In genomic region chr17:77281024-77281903, GRCh38 we compare ENCODE assay signal across 8 cellular contexts.
DNase-seq lines count a peak whose midpoint lies in the region; ATAC-seq and TF ChIP-seq lines count a peak whose summit lies in the region.

No MANE protein-coding gene starts in this region.

- POLR2A ChIA-PET in CD4-positive, alpha-beta memory T cell (lab: Charles Lee; ENCODE audit: partially characterized antibody): no interaction called here

- in situ Hi-C loops in gastrocnemius medialis (cut with MboI; ENCODE audit: low sequenced_read_pairs in 4 of 4): no loop called here

- peak overlapping the region; percentile 66 to 82 (median 76) for H3K4me3 Mint-ChIP-seq in CD4-positive, alpha-beta memory T cell

- H3K27ac ChIP-seq in CD4-positive, alpha-beta memory T cell (ENCODE audit: low read depth, low read length): no peak overlapping the region
- H3K27ac ChIP-seq in HUES48 (ENCODE audit: low read depth, low read length): no peak overlapping the region
- H3K27ac ChIP-seq in SJSA1: no peak overlapping the region
- no peak overlapping the region for H3K27ac ChIP-seq in right atrium auricular region
- H3K27ac ChIP-seq in gastrocnemius medialis: peak overlapping the region in 3 of 4 donors; percentile 47 to 64 (median 51)

- CTCF ChIA-PET in CD4-positive, alpha-beta memory T cell (lab: Charles Lee; ENCODE audit: partially characterized antibody): no interaction called here

- peak; percentile 56 to 78 (median 71) for DNase-seq in CD4-positive, alpha-beta memory T cell
- DNase-seq in SJSA1 (ENCODE audit: low read depth in 1 of 2, low spot score in 2 of 2) (no peak), right atrium auricular region (ENCODE audit: low spot score) (no peak), gastrocnemius medialis (peak in 1 of 2 donors; percentile 53)
- peak; percentile 67 to 81 for DNase-seq in activated naive CD4-positive, alpha-beta T cell treated with anti-CD3 and anti-CD28 coated beads, Interleukin-2, amount 50 U/mL, for 72 hours (ENCODE audit: low spot score in 2 of 2)

- TF ChIP-seq CTCF in right atrium auricular region (IDR thresholded peaks at IDR 0.05): peak in 1 of 2 donors; percentile 41
- TF ChIP-seq CTCF in gastrocnemius medialis (IDR thresholded peaks at IDR 0.05 in 4 of 5, conservative IDR thresholded peaks at IDR 0.05 in 1 of 5): peak in 3 of 5 experiments; percentile 57 to 66 (median 59)

- peaks cover 4% of the 10 kb centered on the region for H3K27me3 ChIP-seq in CD4-positive, alpha-beta memory T cell (ENCODE audit: insufficient read depth, low read length)
- H3K27me3 ChIP-seq in HUES48 (ENCODE audit: control insufficient read depth, insufficient read depth, low read length) (peaks cover 22% of the 10 kb centered on the region), SJSA1 (replicated peaks) (no peaks in the 10 kb centered on the region), right atrium auricular region (no peaks in the 10 kb centered on the region), gastrocnemius medialis (peaks cover 0 to 3% (median 0%) of the 10 kb centered on the region in 3 donors)

- H3K36me3 ChIP-seq in CD4-positive, alpha-beta memory T cell (ENCODE audit: insufficient read depth, low read length): no peaks in the 10 kb centered on the region
- H3K36me3 ChIP-seq in HUES48 (ENCODE audit: control insufficient read depth, insufficient read depth, low read length): no peaks in the 10 kb centered on the region
- no peaks in the 10 kb centered on the region for H3K36me3 ChIP-seq in SJSA1
- H3K36me3 ChIP-seq in right atrium auricular region: no peaks in the 10 kb centered on the region
- no peaks in the 10 kb centered on the region for H3K36me3 ChIP-seq in gastrocnemius medialis

- ATAC-seq in GM19463 (IDR thresholded peaks at IDR 0.05; ENCODE audit: unreplicated experiment): peak; percentile 68
- ATAC-seq in activated naive CD4-positive, alpha-beta T cell treated with anti-CD3 and anti-CD28 coated beads, Interleukin-2, amount 50 U/mL, for 72 hours: peak; percentile 90 to 95
- peak; percentile 80 to 84 for ATAC-seq in gastrocnemius medialis
- no peak for ATAC-seq in HG03469 (IDR thresholded peaks at IDR 0.05; ENCODE audit: unreplicated experiment)

- peaks cover 0 to 10% of the 10 kb centered on the region in 2 donors for H3K36me3 Mint-ChIP-seq in CD4-positive, alpha-beta memory T cell
- H3K36me3 Mint-ChIP-seq in activated naive CD4-positive, alpha-beta T cell treated with anti-CD3 and anti-CD28 coated beads, Interleukin-2, amount 50 U/mL, for 72 hours: no peaks in the 10 kb centered on the region

- peak overlapping the region in 3 of 7 donors; percentile 92 to 98 (median 94) for H3K27ac Mint-ChIP-seq in CD4-positive, alpha-beta memory T cell
- peak overlapping the region; percentile 67 to 82 for H3K27ac Mint-ChIP-seq in activated naive CD4-positive, alpha-beta T cell treated with anti-CD3 and anti-CD28 coated beads, Interleukin-2, amount 50 U/mL, for 72 hours

- no peaks in the 10 kb centered on the region for H3K9me3 ChIP-seq in CD4-positive, alpha-beta memory T cell (ENCODE audit: control insufficient read depth in 1 of 2, low read length in 2 of 2)
- H3K9me3 ChIP-seq in HUES48 (ENCODE audit: control insufficient read depth, insufficient read depth, low read length) (no peaks in the 10 kb centered on the region), SJSA1 (replicated peaks) (no peaks in the 10 kb centered on the region), right atrium auricular region (no peaks in the 10 kb centered on the region), gastrocnemius medialis (no peaks in the 10 kb centered on the region)

- intact Hi-C loops in CD4-positive, alpha-beta memory T cell (cut with micrococcal nuclease): no loop called here
- intact Hi-C loops in gastrocnemius medialis (cut with DNase I; ENCODE audit: low total_unique reads): loop anchor here (2.0 kb wide), 2 partner anchors 50 to 214 kb away; no protein-coding TSS in a partner anchor

- peaks cover 0 to 16% (median 0%) of the 10 kb centered on the region in 8 donors for H3K9me3 Mint-ChIP-seq in CD4-positive, alpha-beta memory T cell
- H3K9me3 Mint-ChIP-seq in activated naive CD4-positive, alpha-beta T cell treated with anti-CD3 and anti-CD28 coated beads, Interleukin-2, amount 50 U/mL, for 72 hours: no peaks in the 10 kb centered on the region

- peaks cover 19% of the 10 kb centered on the region for H3K4me1 ChIP-seq in CD4-positive, alpha-beta memory T cell (ENCODE audit: insufficient read depth, low read length)
- peaks cover 26% of the 10 kb centered on the region for H3K4me1 ChIP-seq in HUES48 (ENCODE audit: control insufficient read depth, insufficient read depth, low read length)
- H3K4me1 ChIP-seq in SJSA1 (replicated peaks): peaks cover 48% of the 10 kb centered on the region
- H3K4me1 ChIP-seq in right atrium auricular region: peaks cover 0 to 36% of the 10 kb centered on the region in 2 donors
- peaks cover 26 to 28% of the 10 kb centered on the region in 2 donors for H3K4me1 ChIP-seq in gastrocnemius medialis

- H3K27me3 Mint-ChIP-seq in CD4-positive, alpha-beta memory T cell: peaks cover 6 to 18% of the 10 kb centered on the region in 2 donors

- TF ChIP-seq POLR2A in gastrocnemius medialis (IDR thresholded peaks at IDR 0.05): peak in 1 of 2 donors; percentile 26

- peaks cover 8 to 18% (median 14%) of the 10 kb centered on the region in 4 donors for H3K4me1 Mint-ChIP-seq in CD4-positive, alpha-beta memory T cell

- H3K9ac ChIP-seq in HUES48 (ENCODE audit: low read depth, low read length): peak overlapping the region; percentile 63; the same call in 1 of the 2 replicates

- H3K4me3 ChIP-seq in CD4-positive, alpha-beta memory T cell (ENCODE audit: low read length in 2 of 2): peak overlapping the region in 1 of 2 donors; percentile 51
- H3K4me3 ChIP-seq in HUES48 (ENCODE audit: low read depth, low read length) (peak overlapping the region; percentile 88), SJSA1 (peak overlapping the region; percentile 41), right atrium auricular region (peak overlapping the region; percentile 44 to 57), gastrocnemius medialis (peak overlapping the region; percentile 63 to 70 (median 68))

Comparison
In these comparisons a context has a peak if more than half of its experiments do, and no peak if none do; other contexts are left out.
1. DNase-seq: peak in CD4-positive, alpha-beta memory T cell (5 of 5) and activated naive CD4-positive, alpha-beta T cell treated with anti-CD3 and anti-CD28 coated beads, Interleukin-2, amount 50 U/mL, for 72 hours (2 of 2); none in SJSA1 (0 of 2) and right atrium auricular region (single experiment).
2. H3K27ac ChIP-seq: peak in gastrocnemius medialis (3 of 4); none in CD4-positive, alpha-beta memory T cell (single experiment), HUES48 (single experiment), SJSA1 (single experiment) and right atrium auricular region (0 of 2).